12 cellular contexts compared by ENCODE assay signal in genomic region chr6:98880486-98880885, GRCh38. TPM values are rescaled to one million over a fixed set of nuclear protein-coding genes. Genes with fewer than 3 reads are reported as not detected.
A peak's percentile ranks its signal among the peaks of the same experiment; 100 is the strongest.
DNase-seq lines count a peak whose midpoint lies in the region; ATAC-seq and TF ChIP-seq lines count a peak whose summit lies in the region.
"Had no signal": no experiment of that assay in that cellular context is flagged by ENCODE, and none has a peak within 500 bp of the region (broad histone marks: within the 10 kb centered on the region; RNA-seq: fewer than 3 reads in every experiment).

No MANE protein-coding gene starts in this region.

- no peak for TF ChIP-seq CTCF in GM13976 (IDR thresholded peaks at IDR 0.05; ENCODE audit: borderline replicate concordance, control extremely low read depth, extremely low read depth, insufficient read depth, missing control alignments)

- H2BK12ac ChIP-seq in mesenchymal stem cell (ENCODE audit: low read length in 2 of 2), result no peak overlapping the region

- H3K4me1 ChIP-seq in mesenchymal stem cell (ENCODE audit: control insufficient read depth, insufficient read depth, low read depth, low read length), result no peaks in the 10 kb centered on the region

- no peak overlapping the region for H3K4me3 ChIP-seq in mesenchymal stem cell (ENCODE audit: insufficient read depth in 1 of 2, low read depth in 1 of 2, low read length in 2 of 2)

- H2AFZ ChIP-seq in mesenchymal stem cell (ENCODE audit: low read depth, low read length), result no peak overlapping the region

- in situ Hi-C loops in GM13976 (cut with MboI; ENCODE audit: low sequenced_read_pairs, unreplicated experiment), result no loop called here

- ATAC-seq in GM19395 (IDR thresholded peaks at IDR 0.05; ENCODE audit: unreplicated experiment) (peak; percentile 91), HG02970 (IDR thresholded peaks at IDR 0.05; ENCODE audit: low FRiP score, unreplicated experiment) (peak; percentile 79)
- ATAC-seq: T-cell had no signal

- no peak overlapping the region for H2BK5ac ChIP-seq in mesenchymal stem cell (ENCODE audit: low read depth, low read length, poor library complexity, severe bottlenecking)

- H3K27ac ChIP-seq in mesenchymal stem cell (ENCODE audit: low read length, poor library complexity, severe bottlenecking), result no peak overlapping the region

- H2AK5ac ChIP-seq in mesenchymal stem cell (ENCODE audit: low read length, severe bottlenecking), result no peak overlapping the region

- H3K14ac ChIP-seq in mesenchymal stem cell (ENCODE audit: low read length in 2 of 2), result no peak overlapping the region

- no peak overlapping the region for H3K4ac ChIP-seq in mesenchymal stem cell (ENCODE audit: low read depth in 1 of 2, low read length in 2 of 2)

- H3K9me3 ChIP-seq in mesenchymal stem cell (ENCODE audit: control insufficient read depth, low read length), result no peaks in the 10 kb centered on the region

- H4K8ac ChIP-seq in mesenchymal stem cell (ENCODE audit: low read length), result no peak overlapping the region

- no peak overlapping the region for H3K18ac ChIP-seq in mesenchymal stem cell (ENCODE audit: low read depth in 1 of 2, low read length in 2 of 2)

- DNase-seq in GM13976 (ENCODE audit: low spot score) (peak; percentile 25), NCI-H1105 treated with DMSO at 0.1 percent for 48 hours (lab: John Stamatoyannopoulos, UW) (peak; percentile 40), NCI-H2196 (lab: John Stamatoyannopoulos, UW; ENCODE audit: unreplicated experiment) (no peak), mesenchymal stem cell (no peak), H4 (ENCODE audit: low spot score) (no peak), NCI-H1048 (lab: John Stamatoyannopoulos, UW) (no peak)
- DNase-seq: effector CD4-positive, alpha-beta T cell; NCI-H446 treated with DMSO at 0.1 percent for 48 hours; T-cell had no signal

- no peak overlapping the region for H3K9ac ChIP-seq in mesenchymal stem cell (ENCODE audit: low read length)

- no peak overlapping the region for H3K4me2 ChIP-seq in mesenchymal stem cell (ENCODE audit: low read length, poor library complexity, severe bottlenecking)

- no peak overlapping the region for H2BK120ac ChIP-seq in mesenchymal stem cell (ENCODE audit: low read depth, low read length)

- peaks cover under 1 to 50% of the 10 kb centered on the region in 2 experiments for H3K36me3 ChIP-seq in mesenchymal stem cell (ENCODE audit: control insufficient read depth in 1 of 2, insufficient read depth in 2 of 2, low read depth in 1 of 2, low read length in 2 of 2)

- H3K23ac ChIP-seq in mesenchymal stem cell (ENCODE audit: low read length in 2 of 2), result no peak overlapping the region

- H2BK15ac ChIP-seq in mesenchymal stem cell (ENCODE audit: low read depth, poor library complexity, severe bottlenecking), result no peak overlapping the region

- no peaks in the 10 kb centered on the region for H3K27me3 ChIP-seq in mesenchymal stem cell (ENCODE audit: control insufficient read depth in 1 of 2, insufficient read depth in 1 of 2, low read length in 2 of 2)

- no peak overlapping the region for H4K91ac ChIP-seq in mesenchymal stem cell (ENCODE audit: low read length)

- peaks cover 4% of the 10 kb centered on the region for H3K79me1 ChIP-seq in mesenchymal stem cell (replicated peaks; ENCODE audit: low read length, poor library complexity, severe bottlenecking)

RNA-seq across cellular contexts. Expression of gene POU3F2, which starts 46.1 kb away (rescaled TPM):
- polyA plus RNA-seq in mesenchymal stem cell (2013, experiment 1 of 2), result not detected
- polyA plus RNA-seq in mesenchymal stem cell (2013, experiment 2 of 2), result 0.01 TPM
- 0.10 and 0.14 TPM in 2 replicates for total RNA-seq in H4 (2014; rRNA removed; shearing (Covaris generic))
- total RNA-seq: activated T-helper 2 cell treated with anti-CD3 and anti-CD28 coated beads, Interferon-gamma antibody, Interleukin-2, Interleukin-4, amounts not matched to agents 10 μg/mL and 5 μg/mL and 100 μg/mL, durations not matched to agents 14 hours and 24 hours and 36 hours; T-cell had no signal

Comparison
In these comparisons a context has a peak if more than half of its experiments do, and no peak if none do; other contexts are left out.
1. DNase-seq: peak in GM13976 (single experiment) and NCI-H1105 treated with DMSO at 0.1 percent for 48 hours (single experiment); none in NCI-H2196 (single experiment), mesenchymal stem cell (single experiment), H4 (single experiment) and NCI-H1048 (single experiment).